1 cellular context compared by ENCODE assay signal in the genomic region with DNA sequence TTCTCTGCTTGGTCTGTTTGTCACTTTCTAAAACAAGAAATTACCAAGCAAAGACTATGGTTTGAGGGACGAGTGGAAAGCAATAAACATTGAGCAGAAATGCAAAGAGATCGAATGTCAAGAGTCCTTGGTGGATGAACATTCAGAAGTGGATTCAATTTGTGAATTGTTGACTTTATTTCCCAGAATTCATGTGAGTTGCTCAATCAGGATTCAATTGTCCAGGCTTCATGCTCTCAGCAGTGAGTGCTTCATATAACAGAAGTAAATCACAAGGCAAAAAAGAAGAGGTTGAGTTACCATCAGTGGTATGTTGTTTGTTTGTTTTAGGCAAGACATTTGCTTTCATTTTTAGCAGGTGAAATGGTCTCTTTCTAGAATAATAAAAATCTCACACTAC.
TF ChIP-seq lines count a peak whose summit lies in the region.

No MANE protein-coding gene starts in this region.

TF ChIP-seq in IMR-90, 13 proteins besides CTCF, POLR2A, EP300 and RAD21:
- peak; percentile 12; the same call in 1 of the 2 replicates for TF ChIP-seq CEBPB (IDR thresholded peaks at IDR 0.05; ENCODE audit: low read depth, low read length)
- no peak for TF ChIP-seq RCOR1 (IDR thresholded peaks at IDR 0.05; ENCODE audit: insufficient replicate concordance, low read length)
- no peak for TF ChIP-seq SMC3 (IDR thresholded peaks at IDR 0.05; ENCODE audit: low read depth, low read length)
- TF ChIP-seq, protein P1, sequence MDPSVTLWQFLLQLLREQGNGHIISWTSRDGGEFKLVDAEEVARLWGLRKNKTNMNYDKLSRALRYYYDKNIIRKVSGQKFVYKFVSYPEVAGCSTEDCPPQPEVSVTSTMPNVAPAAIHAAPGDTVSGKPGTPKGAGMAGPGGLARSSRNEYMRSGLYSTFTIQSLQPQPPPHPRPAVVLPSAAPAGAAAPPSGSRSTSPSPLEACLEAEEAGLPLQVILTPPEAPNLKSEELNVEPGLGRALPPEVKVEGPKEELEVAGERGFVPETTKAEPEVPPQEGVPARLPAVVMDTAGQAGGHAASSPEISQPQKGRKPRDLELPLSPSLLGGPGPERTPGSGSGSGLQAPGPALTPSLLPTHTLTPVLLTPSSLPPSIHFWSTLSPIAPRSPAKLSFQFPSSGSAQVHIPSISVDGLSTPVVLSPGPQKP (IDR thresholded peaks at IDR 0.05; ENCODE audit: borderline replicate concordance, low read depth, low read length), result no peak
- no peak for TF ChIP-seq MAFK (IDR thresholded peaks at IDR 0.05; ENCODE audit: low read depth, low read length)
